20 cellular contexts compared by ENCODE assay signal in the genomic region with DNA sequence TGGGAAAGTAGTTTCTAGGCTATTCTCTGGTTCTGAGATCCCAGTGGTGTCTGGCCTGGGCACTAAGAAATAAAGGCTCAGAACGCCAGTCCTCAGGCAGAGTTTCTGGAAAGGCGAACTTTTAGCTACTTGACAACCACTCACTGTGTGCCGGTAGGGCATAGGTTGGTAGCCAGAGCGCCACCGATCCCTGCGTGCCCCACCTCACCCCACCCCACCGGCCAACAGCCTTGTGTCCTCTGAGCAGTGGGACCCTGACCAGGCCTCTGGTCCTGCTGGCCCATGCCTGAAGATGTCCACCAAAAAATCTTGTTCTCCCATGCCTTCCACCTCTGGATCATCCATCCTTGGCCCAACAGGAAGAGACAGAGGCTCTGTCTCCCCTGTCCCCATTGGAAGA.
DNase-seq lines count a peak whose midpoint lies in the region; ATAC-seq and TF ChIP-seq lines count a peak whose summit lies in the region.
"Had no signal": no experiment of that assay in that cellular context is flagged by ENCODE, and none has a peak within 500 bp of the region (broad histone marks: within the 10 kb centered on the region; RNA-seq: fewer than 3 reads in every experiment).

No MANE protein-coding gene starts in this region.

- no peak for TF ChIP-seq POLR2A in spleen (IDR thresholded peaks at IDR 0.05)

- H3K4me1 ChIP-seq in right atrium auricular region (peaks cover 0 to 68% of the 10 kb centered on the region in 2 donors), spleen (no peaks in the 10 kb centered on the region), upper lobe of right lung (peaks cover 22% of the 10 kb centered on the region), mammary epithelial cell (ENCODE audit: insufficient read depth, low read length) (no peaks in the 10 kb centered on the region)
- H3K4me1 ChIP-seq: A549 had no signal

- 93 to 98% (median 95%) methylated on average over 7 of the region's 7 CpGs for WGBS in spleen, 5 donors
- WGBS in mammary epithelial cell (ENCODE audit: low coverage, missing lambda C conversion rate) = 96% methylated on average over 3 of the region's 7 CpGs

- in situ Hi-C loops in mammary epithelial cell (cut with MboI; ENCODE audit: low sequenced_read_pairs in 2 of 2) = no loop called here

- dilution Hi-C loops in mammary epithelial cell (cut with HindIII; ENCODE audit: low sequenced_read_pairs) = loop anchor here (5.0 kb wide), 2 partner anchors 59 to 76 kb away; no protein-coding TSS in a partner anchor

- H3K4me2 ChIP-seq in mammary epithelial cell (ENCODE audit: insufficient read depth, low read depth, low read length) = no peak overlapping the region
- H3K4me2 ChIP-seq: A549, GM23338 had no signal

- no peak overlapping the region for H3K9ac ChIP-seq in mammary epithelial cell (ENCODE audit: insufficient read depth, low read length)

- H3K36me3 ChIP-seq in right atrium auricular region (no peaks in the 10 kb centered on the region), spleen (no peaks in the 10 kb centered on the region), upper lobe of right lung (no peaks in the 10 kb centered on the region), mammary epithelial cell (ENCODE audit: insufficient read depth, low read length) (no peaks in the 10 kb centered on the region)

- no peak overlapping the region for H2AFZ ChIP-seq in mammary epithelial cell (ENCODE audit: low read depth, low read length)
- H2AFZ ChIP-seq: GM23338 had no signal

- H4K20me1 ChIP-seq in mammary epithelial cell (ENCODE audit: insufficient read depth, low read length) = no peaks in the 10 kb centered on the region

- H3K27me3 ChIP-seq in right atrium auricular region = no peaks in the 10 kb centered on the region
- peaks cover 0 to 71% (median 0%) of the 10 kb centered on the region in 7 donors for H3K27me3 ChIP-seq in spleen (replicated peaks in 1 of 7)
- H3K27me3 ChIP-seq in upper lobe of right lung = peaks cover 4% of the 10 kb centered on the region
- H3K27me3 ChIP-seq in mammary epithelial cell (ENCODE audit: insufficient read depth, low read length) = peaks cover 9% of the 10 kb centered on the region

- H3K4me3 ChIP-seq in right atrium auricular region = no peak overlapping the region
- H3K4me3 ChIP-seq in spleen = no peak overlapping the region
- H3K4me3 ChIP-seq in upper lobe of right lung = no peak overlapping the region
- H3K4me3 ChIP-seq in mammary epithelial cell (replicated peaks in 1 of 3; ENCODE audit: insufficient read depth in 1 of 3, low read depth in 2 of 3, low read length in 3 of 3) = no peak overlapping the region
- H3K4me3 ChIP-seq: A549, GM23338 had no signal

- H3K9me3 ChIP-seq in right atrium auricular region (no peaks in the 10 kb centered on the region), spleen (no peaks in the 10 kb centered on the region), upper lobe of right lung (no peaks in the 10 kb centered on the region), mammary epithelial cell (replicated peaks; ENCODE audit: insufficient read depth, low read length) (no peaks in the 10 kb centered on the region)
- H3K9me3 ChIP-seq: A549, Caco-2 had no signal

- DNase-seq in right atrium auricular region (ENCODE audit: low spot score) (no peak), left ventricle myocardium superior (no peak), posterior vena cava (ENCODE audit: low spot score) (peak; percentile 58), spleen (peak; percentile 37), upper lobe of right lung (peak; percentile 41), mammary epithelial cell (no peak)
- DNase-seq: AML-193; Caco-2; CD4-positive, alpha-beta T cell; DMS153; DMS79; GDM1; H9 had no signal

- ATAC-seq in left ventricle myocardium superior (no peak), upper lobe of right lung (no peak), HG03520 (IDR thresholded peaks at IDR 0.05; ENCODE audit: unreplicated experiment) (no peak)
- no peak for ATAC-seq in activated CD4-positive, CD25-positive, alpha-beta regulatory T cell treated with anti-CD3 and anti-CD28 coated beads, Interleukin-2, amount 50 U/mL, for 24 hours
- ATAC-seq: A549, GM23338 had no signal

- BruUV-seq in mammary epithelial cell (replicated peaks; lab: Mats Ljungman, UMichigan) = no TSS peak

- CTCF ChIA-PET in mammary epithelial cell (lab: Charles Lee; ENCODE audit: low non-redundant PET) = no interaction called here

- H3K27ac ChIP-seq in right atrium auricular region = peak overlapping the region; percentile 39 to 82
- H3K27ac ChIP-seq in spleen = no peak overlapping the region
- H3K27ac ChIP-seq in upper lobe of right lung = peak overlapping the region; percentile 4
- no peak overlapping the region for H3K27ac ChIP-seq in mammary epithelial cell (ENCODE audit: insufficient read depth, low read depth, low read length)
- H3K27ac ChIP-seq: 22Rv1, A549, C4-2B, HL-60 had no signal

- intact Hi-C loops in left ventricle myocardium superior (cut with micrococcal nuclease) (no loop called here), posterior vena cava (cut with DNase I) (no loop called here), spleen (cut with DNase I; ENCODE audit: low total_unique reads) (no loop called here), upper lobe of right lung (cut with DNase I) (no loop called here), mammary epithelial cell (cut with micrococcal nuclease) (no loop called here)

- TF ChIP-seq CTCF in right atrium auricular region (IDR thresholded peaks at IDR 0.05) = no peak
- TF ChIP-seq CTCF in spleen (IDR thresholded peaks at IDR 0.05 in 8 of 11, conservative IDR thresholded peaks at IDR 0.05 in 3 of 11) = no peak
- no peak for TF ChIP-seq CTCF in upper lobe of right lung (IDR thresholded peaks at IDR 0.05)
- no peak for TF ChIP-seq CTCF in mammary epithelial cell (conservative IDR thresholded peaks at IDR 0.05 in 1 of 2, IDR thresholded peaks at IDR 0.05 in 1 of 2; ENCODE audit: extremely low read depth in 1 of 2, insufficient read depth in 1 of 2, low read depth in 1 of 2, low read length in 2 of 2)

- no peaks in the 10 kb centered on the region for H3K79me2 ChIP-seq in mammary epithelial cell (ENCODE audit: insufficient read depth, low read length)

Comparison
In these comparisons a context has a peak if more than half of its experiments do, and no peak if none do; other contexts are left out.
1. DNase-seq: peak in posterior vena cava (single experiment), spleen (single experiment) and upper lobe of right lung (single experiment); none in right atrium auricular region (single experiment), left ventricle myocardium superior (single experiment) and mammary epithelial cell (single experiment).
2. H3K27ac ChIP-seq: peak in right atrium auricular region (2 of 2) and upper lobe of right lung (single experiment); none in spleen (0 of 8) and mammary epithelial cell (single experiment).